2 cellular contexts compared by ENCODE assay signal in genomic region chr11:67640021-67640757, GRCh38.
TF ChIP-seq lines count a peak whose summit lies in the region.

No MANE protein-coding gene starts in this region.

TF ChIP-seq in WTC11, 78 proteins besides CTCF, POLR2A, EP300 and RAD21 (continued from another document):
- TF ChIP-seq FOXP1 (CRISPR knock-in tag; IDR thresholded peaks at IDR 0.05; ENCODE audit: borderline replicate concordance) (peak; percentile 99), SP1 (CRISPR knock-in tag; conservative IDR thresholded peaks at IDR 0.05) (0 out of 2 replicates have a peak, but pooled peaks have one; percentile 51), RELA (CRISPR knock-in tag; IDR thresholded peaks at IDR 0.05; ENCODE audit: borderline replicate concordance) (peak; percentile 97), ZNF423 (CRISPR knock-in tag; IDR thresholded peaks at IDR 0.05) (no peak), IRF1 (CRISPR knock-in tag; IDR thresholded peaks at IDR 0.05) (peak; percentile 94), USF1 (CRISPR knock-in tag; IDR thresholded peaks at IDR 0.05) (peak; percentile 79)
- TF ChIP-seq, protein P1, sequence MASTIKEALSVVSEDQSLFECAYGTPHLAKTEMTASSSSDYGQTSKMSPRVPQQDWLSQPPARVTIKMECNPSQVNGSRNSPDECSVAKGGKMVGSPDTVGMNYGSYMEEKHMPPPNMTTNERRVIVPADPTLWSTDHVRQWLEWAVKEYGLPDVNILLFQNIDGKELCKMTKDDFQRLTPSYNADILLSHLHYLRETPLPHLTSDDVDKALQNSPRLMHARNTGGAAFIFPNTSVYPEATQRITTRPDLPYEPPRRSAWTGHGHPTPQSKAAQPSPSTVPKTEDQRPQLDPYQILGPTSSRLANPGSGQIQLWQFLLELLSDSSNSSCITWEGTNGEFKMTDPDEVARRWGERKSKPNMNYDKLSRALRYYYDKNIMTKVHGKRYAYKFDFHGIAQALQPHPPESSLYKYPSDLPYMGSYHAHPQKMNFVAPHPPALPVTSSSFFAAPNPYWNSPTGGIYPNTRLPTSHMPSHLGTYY (CRISPR knock-in tag; IDR thresholded peaks at IDR 0.05), result no peak
- TF ChIP-seq, protein P2, sequence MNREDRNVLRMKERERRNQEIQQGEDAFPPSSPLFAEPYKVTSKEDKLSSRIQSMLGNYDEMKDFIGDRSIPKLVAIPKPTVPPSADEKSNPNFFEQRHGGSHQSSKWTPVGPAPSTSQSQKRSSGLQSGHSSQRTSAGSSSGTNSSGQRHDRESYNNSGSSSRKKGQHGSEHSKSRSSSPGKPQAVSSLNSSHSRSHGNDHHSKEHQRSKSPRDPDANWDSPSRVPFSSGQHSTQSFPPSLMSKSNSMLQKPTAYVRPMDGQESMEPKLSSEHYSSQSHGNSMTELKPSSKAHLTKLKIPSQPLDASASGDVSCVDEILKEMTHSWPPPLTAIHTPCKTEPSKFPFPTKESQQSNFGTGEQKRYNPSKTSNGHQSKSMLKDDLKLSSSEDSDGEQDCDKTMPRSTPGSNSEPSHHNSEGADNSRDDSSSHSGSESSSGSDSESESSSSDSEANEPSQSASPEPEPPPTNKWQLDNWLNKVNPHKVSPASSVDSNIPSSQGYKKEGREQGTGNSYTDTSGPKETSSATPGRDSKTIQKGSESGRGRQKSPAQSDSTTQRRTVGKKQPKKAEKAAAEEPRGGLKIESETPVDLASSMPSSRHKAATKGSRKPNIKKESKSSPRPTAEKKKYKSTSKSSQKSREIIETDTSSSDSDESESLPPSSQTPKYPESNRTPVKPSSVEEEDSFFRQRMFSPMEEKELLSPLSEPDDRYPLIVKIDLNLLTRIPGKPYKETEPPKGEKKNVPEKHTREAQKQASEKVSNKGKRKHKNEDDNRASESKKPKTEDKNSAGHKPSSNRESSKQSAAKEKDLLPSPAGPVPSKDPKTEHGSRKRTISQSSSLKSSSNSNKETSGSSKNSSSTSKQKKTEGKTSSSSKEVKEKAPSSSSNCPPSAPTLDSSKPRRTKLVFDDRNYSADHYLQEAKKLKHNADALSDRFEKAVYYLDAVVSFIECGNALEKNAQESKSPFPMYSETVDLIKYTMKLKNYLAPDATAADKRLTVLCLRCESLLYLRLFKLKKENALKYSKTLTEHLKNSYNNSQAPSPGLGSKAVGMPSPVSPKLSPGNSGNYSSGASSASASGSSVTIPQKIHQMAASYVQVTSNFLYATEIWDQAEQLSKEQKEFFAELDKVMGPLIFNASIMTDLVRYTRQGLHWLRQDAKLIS (CRISPR knock-in tag; IDR thresholded peaks at IDR 0.05; ENCODE audit: borderline replicate concordance), result no peak

TF ChIP-seq in HepG2, 621 proteins besides CTCF, POLR2A, EP300 and RAD21 (continued from another document and continues in another):
- TF ChIP-seq SCMH1 (CRISPR knock-in tag; IDR thresholded peaks at IDR 0.05; ENCODE audit: borderline replicate concordance) (no peak), ZBTB8A (CRISPR knock-in tag; IDR thresholded peaks at IDR 0.05; ENCODE audit: borderline replicate concordance, low read depth) (no peak), FOXA1 (IDR thresholded peaks at IDR 0.05) (no peak), FOXA1 (CRISPR knock-in tag; IDR thresholded peaks at IDR 0.05) (no peak), ZNF780A (CRISPR knock-in tag; IDR thresholded peaks at IDR 0.05) (no peak), MED13 (CRISPR knock-in tag; IDR thresholded peaks at IDR 0.05) (0 out of 2 replicates have a peak, but pooled peaks have one; percentile 59), ISX (CRISPR knock-in tag; conservative IDR thresholded peaks at IDR 0.05) (no peak), XBP1 (CRISPR knock-in tag; IDR thresholded peaks at IDR 0.05) (no peak), NPAS2 (CRISPR knock-in tag; IDR thresholded peaks at IDR 0.05; ENCODE audit: borderline replicate concordance) (no peak), ZNF30 (CRISPR knock-in tag; IDR thresholded peaks at IDR 0.05) (no peak), HDAC1 (CRISPR knock-in tag; IDR thresholded peaks at IDR 0.05) (no peak), SETDB1 (CRISPR knock-in tag; IDR thresholded peaks at IDR 0.05; ENCODE audit: borderline replicate concordance) (no peak), ZNF235 (CRISPR knock-in tag; IDR thresholded peaks at IDR 0.05; ENCODE audit: borderline replicate concordance) (no peak), ZBTB33 (CRISPR knock-in tag; IDR thresholded peaks at IDR 0.05) (peak; percentile 82), MAF1 (CRISPR knock-in tag; IDR thresholded peaks at IDR 0.05; ENCODE audit: borderline replicate concordance) (no peak), TFAP4 (IDR thresholded peaks at IDR 0.05; ENCODE audit: borderline replicate concordance, low read depth) (no peak), ZSCAN30 (CRISPR knock-in tag; IDR thresholded peaks at IDR 0.05) (no peak), TP53 (CRISPR knock-in tag; conservative IDR thresholded peaks at IDR 0.05) (no peak), KDM5B (CRISPR knock-in tag; IDR thresholded peaks at IDR 0.05; ENCODE audit: borderline replicate concordance) (peak; percentile 77; the same call in 1 of the 2 replicates), NONO (IDR thresholded peaks at IDR 0.05) (no peak), NONO (CRISPR knock-in tag; conservative IDR thresholded peaks at IDR 0.05) (no peak), ZNF552 (CRISPR knock-in tag; IDR thresholded peaks at IDR 0.05; ENCODE audit: borderline replicate concordance) (no peak), CSRNP2 (CRISPR knock-in tag; conservative IDR thresholded peaks at IDR 0.05; ENCODE audit: low read depth) (no peak), ZNF547 (CRISPR knock-in tag; IDR thresholded peaks at IDR 0.05) (no peak), ZNF879 (CRISPR knock-in tag; IDR thresholded peaks at IDR 0.05) (no peak), PCBP1 (IDR thresholded peaks at IDR 0.05; ENCODE audit: borderline replicate concordance, low read depth, low read length) (no peak), MXD4 (CRISPR knock-in tag; IDR thresholded peaks at IDR 0.05) (no peak), DNMT3B (CRISPR knock-in tag; conservative IDR thresholded peaks at IDR 0.05) (no peak), EED (CRISPR knock-in tag; IDR thresholded peaks at IDR 0.05) (peak; percentile 75; the same call in 1 of the 2 replicates), IKZF1 (IDR thresholded peaks at IDR 0.05) (no peak), ZFX (CRISPR knock-in tag; IDR thresholded peaks at IDR 0.05; ENCODE audit: low read depth) (no peak), POLR2G (IDR thresholded peaks at IDR 0.05; ENCODE audit: low read depth, low read length) (no peak), GABPA (IDR thresholded peaks at IDR 0.05; ENCODE audit: low read depth, low read length) (no peak), GABPA (CRISPR knock-in tag; IDR thresholded peaks at IDR 0.05; ENCODE audit: low read depth) (no peak), FIP1L1 (IDR thresholded peaks at IDR 0.05; ENCODE audit: borderline replicate concordance, insufficient read depth, low read depth, low read length) (no peak), ZNF224 (CRISPR knock-in tag; IDR thresholded peaks at IDR 0.05) (no peak), RBM39 (IDR thresholded peaks at IDR 0.05; ENCODE audit: low read depth, low read length, poor library complexity, severe bottlenecking) (no peak), ZNF431 (CRISPR knock-in tag; IDR thresholded peaks at IDR 0.05; ENCODE audit: borderline replicate concordance, low read depth) (0 out of 2 replicates have a peak, but pooled peaks have one; percentile 28), FOXP1 (IDR thresholded peaks at IDR 0.05) (no peak), FOXP1 (CRISPR knock-in tag; IDR thresholded peaks at IDR 0.05) (no peak), KDM5A (IDR thresholded peaks at IDR 0.05; ENCODE audit: borderline replicate concordance, low read length) (no peak), MED8 (CRISPR knock-in tag; IDR thresholded peaks at IDR 0.05; ENCODE audit: insufficient replicate concordance) (no peak), FOXM1 (CRISPR knock-in tag; IDR thresholded peaks at IDR 0.05) (0 out of 2 replicates have a peak, but pooled peaks have one; percentile 25), ZGPAT (CRISPR knock-in tag; IDR thresholded peaks at IDR 0.05) (no peak)
- TF ChIP-seq, protein P3, sequence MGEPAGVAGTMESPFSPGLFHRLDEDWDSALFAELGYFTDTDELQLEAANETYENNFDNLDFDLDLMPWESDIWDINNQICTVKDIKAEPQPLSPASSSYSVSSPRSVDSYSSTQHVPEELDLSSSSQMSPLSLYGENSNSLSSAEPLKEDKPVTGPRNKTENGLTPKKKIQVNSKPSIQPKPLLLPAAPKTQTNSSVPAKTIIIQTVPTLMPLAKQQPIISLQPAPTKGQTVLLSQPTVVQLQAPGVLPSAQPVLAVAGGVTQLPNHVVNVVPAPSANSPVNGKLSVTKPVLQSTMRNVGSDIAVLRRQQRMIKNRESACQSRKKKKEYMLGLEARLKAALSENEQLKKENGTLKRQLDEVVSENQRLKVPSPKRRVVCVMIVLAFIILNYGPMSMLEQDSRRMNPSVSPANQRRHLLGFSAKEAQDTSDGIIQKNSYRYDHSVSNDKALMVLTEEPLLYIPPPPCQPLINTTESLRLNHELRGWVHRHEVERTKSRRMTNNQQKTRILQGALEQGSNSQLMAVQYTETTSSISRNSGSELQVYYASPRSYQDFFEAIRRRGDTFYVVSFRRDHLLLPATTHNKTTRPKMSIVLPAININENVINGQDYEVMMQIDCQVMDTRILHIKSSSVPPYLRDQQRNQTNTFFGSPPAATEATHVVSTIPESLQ (CRISPR knock-in tag; conservative IDR thresholded peaks at IDR 0.05), result no peak
- TF ChIP-seq, protein P4, sequence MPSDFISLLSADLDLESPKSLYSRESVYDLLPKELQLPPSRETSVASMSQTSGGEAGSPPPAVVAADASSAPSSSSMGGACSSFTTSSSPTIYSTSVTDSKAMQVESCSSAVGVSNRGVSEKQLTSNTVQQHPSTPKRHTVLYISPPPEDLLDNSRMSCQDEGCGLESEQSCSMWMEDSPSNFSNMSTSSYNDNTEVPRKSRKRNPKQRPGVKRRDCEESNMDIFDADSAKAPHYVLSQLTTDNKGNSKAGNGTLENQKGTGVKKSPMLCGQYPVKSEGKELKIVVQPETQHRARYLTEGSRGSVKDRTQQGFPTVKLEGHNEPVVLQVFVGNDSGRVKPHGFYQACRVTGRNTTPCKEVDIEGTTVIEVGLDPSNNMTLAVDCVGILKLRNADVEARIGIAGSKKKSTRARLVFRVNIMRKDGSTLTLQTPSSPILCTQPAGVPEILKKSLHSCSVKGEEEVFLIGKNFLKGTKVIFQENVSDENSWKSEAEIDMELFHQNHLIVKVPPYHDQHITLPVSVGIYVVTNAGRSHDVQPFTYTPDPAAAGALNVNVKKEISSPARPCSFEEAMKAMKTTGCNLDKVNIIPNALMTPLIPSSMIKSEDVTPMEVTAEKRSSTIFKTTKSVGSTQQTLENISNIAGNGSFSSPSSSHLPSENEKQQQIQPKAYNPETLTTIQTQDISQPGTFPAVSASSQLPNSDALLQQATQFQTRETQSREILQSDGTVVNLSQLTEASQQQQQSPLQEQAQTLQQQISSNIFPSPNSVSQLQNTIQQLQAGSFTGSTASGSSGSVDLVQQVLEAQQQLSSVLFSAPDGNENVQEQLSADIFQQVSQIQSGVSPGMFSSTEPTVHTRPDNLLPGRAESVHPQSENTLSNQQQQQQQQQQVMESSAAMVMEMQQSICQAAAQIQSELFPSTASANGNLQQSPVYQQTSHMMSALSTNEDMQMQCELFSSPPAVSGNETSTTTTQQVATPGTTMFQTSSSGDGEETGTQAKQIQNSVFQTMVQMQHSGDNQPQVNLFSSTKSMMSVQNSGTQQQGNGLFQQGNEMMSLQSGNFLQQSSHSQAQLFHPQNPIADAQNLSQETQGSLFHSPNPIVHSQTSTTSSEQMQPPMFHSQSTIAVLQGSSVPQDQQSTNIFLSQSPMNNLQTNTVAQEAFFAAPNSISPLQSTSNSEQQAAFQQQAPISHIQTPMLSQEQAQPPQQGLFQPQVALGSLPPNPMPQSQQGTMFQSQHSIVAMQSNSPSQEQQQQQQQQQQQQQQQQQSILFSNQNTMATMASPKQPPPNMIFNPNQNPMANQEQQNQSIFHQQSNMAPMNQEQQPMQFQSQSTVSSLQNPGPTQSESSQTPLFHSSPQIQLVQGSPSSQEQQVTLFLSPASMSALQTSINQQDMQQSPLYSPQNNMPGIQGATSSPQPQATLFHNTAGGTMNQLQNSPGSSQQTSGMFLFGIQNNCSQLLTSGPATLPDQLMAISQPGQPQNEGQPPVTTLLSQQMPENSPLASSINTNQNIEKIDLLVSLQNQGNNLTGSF (CRISPR knock-in tag; IDR thresholded peaks at IDR 0.05), result no peak; the same call in 1 of the 2 replicates
